Comparison of ENCODE assay signal across 24 cellular contexts in the genomic region with DNA sequence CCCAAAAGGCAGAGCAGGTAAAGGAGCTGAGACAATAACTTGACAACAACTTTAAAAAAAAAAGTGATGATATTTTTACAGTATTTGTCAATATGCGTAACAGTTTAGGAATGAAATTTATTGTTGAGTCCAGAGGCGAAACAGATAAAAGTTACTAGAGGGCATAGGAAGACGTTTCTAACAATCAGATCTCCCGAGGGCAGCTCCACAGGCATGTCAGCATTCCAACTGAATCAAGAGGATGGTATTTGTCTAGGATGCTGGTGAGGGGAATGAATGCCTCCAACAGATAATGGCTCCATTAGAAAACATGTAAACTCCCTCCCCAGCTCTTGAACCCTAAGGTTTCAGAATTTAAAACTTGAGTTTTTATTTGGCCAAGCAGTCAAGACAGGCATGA.
"Had no signal": no experiment of that assay in that cellular context is flagged by ENCODE, and none has a peak within 500 bp of the region (broad histone marks: within the 10 kb centered on the region; RNA-seq: fewer than 3 reads in every experiment).

No MANE protein-coding gene starts in this region.

- ATAC-seq: gastrocnemius medialis; left lobe of liver; naive thymus-derived CD4-positive, alpha-beta T cell; sciatic nerve; stimulated activated effector memory CD8-positive, alpha-beta T cell treated with anti-CD3 and anti-CD28 coated beads, Interleukin-12 subunit alpha, Interleukin-12 subunit beta, amount 100 ng/mL, for 72 hours had no signal

- H3K9me3 ChIP-seq: gastrocnemius medialis, prostate gland, right atrium auricular region, stomach, thyroid gland had no signal

- H3K4me1 ChIP-seq: esophagus squamous epithelium, gastrocnemius medialis, prostate gland, right atrium auricular region, stomach, thyroid gland had no signal

- DNase-seq: dermis blood vessel endothelial cell; effector memory CD4-positive, alpha-beta T cell; erythroblast; esophagus squamous epithelium; gastrocnemius medialis; head of caudate nucleus; kidney; mesenchymal stem cell; midbrain; naive thymus-derived CD4-positive, alpha-beta T cell; nephron progenitor cell; nucleus accumbens; stimulated activated CD4-positive, alpha-beta T cell treated with anti-CD3 and anti-CD28 coated beads, Interleukin-2, amount 100 ng/mL, for 24 hours; stimulated activated CD4-positive, alpha-beta T cell treated with anti-CD3 and anti-CD28 coated beads, Interleukin-4, amount 100 ng/mL, for 24 hours; stimulated activated naive CD4-positive, alpha-beta T cell treated with Interleukin-2 at 50 U/mL for 16 hours; stomach had no signal

- H3K4me3 ChIP-seq: coronary artery, esophagus squamous epithelium, gastrocnemius medialis, lung, prostate gland, right atrium auricular region, stomach, thyroid gland had no signal

- H3K36me3 ChIP-seq: esophagus squamous epithelium, gastrocnemius medialis, prostate gland, right atrium auricular region, stomach, thyroid gland had no signal

- H3K27ac ChIP-seq: coronary artery, esophagus squamous epithelium, gastrocnemius medialis, prostate gland, right atrium auricular region, stomach, thyroid gland had no signal

- H3K27me3 ChIP-seq: esophagus squamous epithelium, gastrocnemius medialis, right atrium auricular region, stomach, thyroid gland had no signal
